Comparison of ENCODE assay signal across 1 cellular context in the genomic region with DNA sequence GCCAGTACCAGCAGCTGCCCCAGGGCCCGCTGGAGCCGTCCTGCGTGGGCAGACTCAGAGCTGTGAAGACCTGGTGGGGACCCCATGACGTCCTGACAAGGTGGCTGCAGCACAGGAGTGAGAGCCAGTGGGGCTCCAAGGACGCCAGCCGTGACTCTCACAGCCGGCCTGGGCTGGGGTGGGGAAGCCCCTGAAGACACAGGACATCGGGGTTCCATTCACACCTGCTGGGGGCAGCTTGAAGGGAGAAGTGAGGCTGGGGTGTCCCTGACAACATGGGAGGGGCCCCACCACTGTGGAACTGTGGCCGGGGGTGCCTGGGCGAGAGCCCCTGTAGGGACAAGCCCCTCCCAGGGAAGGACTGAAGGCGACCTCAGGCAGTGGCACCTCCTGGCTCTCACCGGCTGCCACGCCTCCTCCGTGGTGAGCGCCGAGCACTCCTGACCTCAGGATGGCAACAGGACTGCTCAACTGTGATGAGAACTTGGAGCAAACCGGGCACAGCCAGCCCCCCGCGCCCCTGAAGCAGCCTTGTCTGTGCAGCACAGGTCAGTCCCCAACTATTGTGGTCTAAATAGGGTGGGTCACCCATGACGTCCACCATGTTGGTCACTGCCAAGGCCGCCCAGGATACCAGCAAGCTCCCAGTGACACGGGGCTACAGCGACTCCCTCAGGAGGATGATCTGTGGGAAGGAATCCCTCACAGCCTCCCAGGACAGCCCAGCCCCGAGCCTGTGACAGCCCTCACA.
TF ChIP-seq lines count a peak whose summit lies in the region.

No MANE protein-coding gene starts in this region.

TF ChIP-seq in K562, 482 proteins besides CTCF, POLR2A, EP300 and RAD21:
- TF ChIP-seq MBD2 (IDR thresholded peaks at IDR 0.05; ENCODE audit: borderline replicate concordance, low read depth): no peak
- no peak for TF ChIP-seq TGIF2 (CRISPR knock-in tag; IDR thresholded peaks at IDR 0.05)
- TF ChIP-seq, protein P1, sequence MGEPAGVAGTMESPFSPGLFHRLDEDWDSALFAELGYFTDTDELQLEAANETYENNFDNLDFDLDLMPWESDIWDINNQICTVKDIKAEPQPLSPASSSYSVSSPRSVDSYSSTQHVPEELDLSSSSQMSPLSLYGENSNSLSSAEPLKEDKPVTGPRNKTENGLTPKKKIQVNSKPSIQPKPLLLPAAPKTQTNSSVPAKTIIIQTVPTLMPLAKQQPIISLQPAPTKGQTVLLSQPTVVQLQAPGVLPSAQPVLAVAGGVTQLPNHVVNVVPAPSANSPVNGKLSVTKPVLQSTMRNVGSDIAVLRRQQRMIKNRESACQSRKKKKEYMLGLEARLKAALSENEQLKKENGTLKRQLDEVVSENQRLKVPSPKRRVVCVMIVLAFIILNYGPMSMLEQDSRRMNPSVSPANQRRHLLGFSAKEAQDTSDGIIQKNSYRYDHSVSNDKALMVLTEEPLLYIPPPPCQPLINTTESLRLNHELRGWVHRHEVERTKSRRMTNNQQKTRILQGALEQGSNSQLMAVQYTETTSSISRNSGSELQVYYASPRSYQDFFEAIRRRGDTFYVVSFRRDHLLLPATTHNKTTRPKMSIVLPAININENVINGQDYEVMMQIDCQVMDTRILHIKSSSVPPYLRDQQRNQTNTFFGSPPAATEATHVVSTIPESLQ (CRISPR knock-in tag; IDR thresholded peaks at IDR 0.05): no peak
- TF ChIP-seq, protein P2, sequence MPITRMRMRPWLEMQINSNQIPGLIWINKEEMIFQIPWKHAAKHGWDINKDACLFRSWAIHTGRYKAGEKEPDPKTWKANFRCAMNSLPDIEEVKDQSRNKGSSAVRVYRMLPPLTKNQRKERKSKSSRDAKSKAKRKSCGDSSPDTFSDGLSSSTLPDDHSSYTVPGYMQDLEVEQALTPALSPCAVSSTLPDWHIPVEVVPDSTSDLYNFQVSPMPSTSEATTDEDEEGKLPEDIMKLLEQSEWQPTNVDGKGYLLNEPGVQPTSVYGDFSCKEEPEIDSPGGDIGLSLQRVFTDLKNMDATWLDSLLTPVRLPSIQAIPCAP (CRISPR knock-in tag; IDR thresholded peaks at IDR 0.05; ENCODE audit: borderline replicate concordance): no peak
- TF ChIP-seq HBP1 (CRISPR knock-in tag; IDR thresholded peaks at IDR 0.05): no peak
- no peak for TF ChIP-seq SIX5 (IDR thresholded peaks at IDR 0.05; ENCODE audit: borderline replicate concordance in 1 of 2, insufficient read depth in 1 of 2, low read depth in 1 of 2, low read length in 2 of 2)
- TF ChIP-seq PRMT5 (CRISPR knock-in tag; IDR thresholded peaks at IDR 0.05): no peak
- no peak for TF ChIP-seq U2AF2 (optimal IDR thresholded peaks at IDR 0.05; ENCODE audit: low read depth, low read length)
- TF ChIP-seq MXI1 (IDR thresholded peaks at IDR 0.05; ENCODE audit: low read depth, low read length): no peak
- no peak for TF ChIP-seq ZNF12 (CRISPR knock-in tag; IDR thresholded peaks at IDR 0.05)
